ENCODE assay signal across 1 cellular context in the genomic region with DNA sequence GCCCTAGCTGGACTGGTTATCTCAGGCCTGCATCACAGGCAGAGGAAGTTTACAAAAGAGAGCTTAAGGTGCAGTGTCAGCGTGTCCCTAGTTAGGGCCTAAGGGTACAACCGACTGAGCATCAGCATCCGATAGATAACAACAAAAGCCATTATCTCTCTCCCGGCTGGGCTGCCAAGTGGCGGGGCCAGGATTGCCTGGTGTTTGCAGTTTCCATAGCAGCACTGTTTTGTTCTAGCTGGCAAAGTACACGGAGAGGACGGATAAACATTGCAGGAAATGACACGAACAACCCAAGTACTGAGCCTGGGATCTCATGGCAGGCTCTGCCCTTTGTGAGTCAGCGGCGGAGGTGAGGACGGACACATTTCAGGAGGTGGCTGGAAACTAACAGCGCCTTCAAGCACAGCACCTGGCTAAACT.
TF ChIP-seq lines count a peak whose summit lies in the region.

No MANE protein-coding gene starts in this region.

TF ChIP-seq in K562, 482 proteins besides CTCF, POLR2A, EP300 and RAD21 (continued from another document and continues in another):
- TF ChIP-seq, protein P1, sequence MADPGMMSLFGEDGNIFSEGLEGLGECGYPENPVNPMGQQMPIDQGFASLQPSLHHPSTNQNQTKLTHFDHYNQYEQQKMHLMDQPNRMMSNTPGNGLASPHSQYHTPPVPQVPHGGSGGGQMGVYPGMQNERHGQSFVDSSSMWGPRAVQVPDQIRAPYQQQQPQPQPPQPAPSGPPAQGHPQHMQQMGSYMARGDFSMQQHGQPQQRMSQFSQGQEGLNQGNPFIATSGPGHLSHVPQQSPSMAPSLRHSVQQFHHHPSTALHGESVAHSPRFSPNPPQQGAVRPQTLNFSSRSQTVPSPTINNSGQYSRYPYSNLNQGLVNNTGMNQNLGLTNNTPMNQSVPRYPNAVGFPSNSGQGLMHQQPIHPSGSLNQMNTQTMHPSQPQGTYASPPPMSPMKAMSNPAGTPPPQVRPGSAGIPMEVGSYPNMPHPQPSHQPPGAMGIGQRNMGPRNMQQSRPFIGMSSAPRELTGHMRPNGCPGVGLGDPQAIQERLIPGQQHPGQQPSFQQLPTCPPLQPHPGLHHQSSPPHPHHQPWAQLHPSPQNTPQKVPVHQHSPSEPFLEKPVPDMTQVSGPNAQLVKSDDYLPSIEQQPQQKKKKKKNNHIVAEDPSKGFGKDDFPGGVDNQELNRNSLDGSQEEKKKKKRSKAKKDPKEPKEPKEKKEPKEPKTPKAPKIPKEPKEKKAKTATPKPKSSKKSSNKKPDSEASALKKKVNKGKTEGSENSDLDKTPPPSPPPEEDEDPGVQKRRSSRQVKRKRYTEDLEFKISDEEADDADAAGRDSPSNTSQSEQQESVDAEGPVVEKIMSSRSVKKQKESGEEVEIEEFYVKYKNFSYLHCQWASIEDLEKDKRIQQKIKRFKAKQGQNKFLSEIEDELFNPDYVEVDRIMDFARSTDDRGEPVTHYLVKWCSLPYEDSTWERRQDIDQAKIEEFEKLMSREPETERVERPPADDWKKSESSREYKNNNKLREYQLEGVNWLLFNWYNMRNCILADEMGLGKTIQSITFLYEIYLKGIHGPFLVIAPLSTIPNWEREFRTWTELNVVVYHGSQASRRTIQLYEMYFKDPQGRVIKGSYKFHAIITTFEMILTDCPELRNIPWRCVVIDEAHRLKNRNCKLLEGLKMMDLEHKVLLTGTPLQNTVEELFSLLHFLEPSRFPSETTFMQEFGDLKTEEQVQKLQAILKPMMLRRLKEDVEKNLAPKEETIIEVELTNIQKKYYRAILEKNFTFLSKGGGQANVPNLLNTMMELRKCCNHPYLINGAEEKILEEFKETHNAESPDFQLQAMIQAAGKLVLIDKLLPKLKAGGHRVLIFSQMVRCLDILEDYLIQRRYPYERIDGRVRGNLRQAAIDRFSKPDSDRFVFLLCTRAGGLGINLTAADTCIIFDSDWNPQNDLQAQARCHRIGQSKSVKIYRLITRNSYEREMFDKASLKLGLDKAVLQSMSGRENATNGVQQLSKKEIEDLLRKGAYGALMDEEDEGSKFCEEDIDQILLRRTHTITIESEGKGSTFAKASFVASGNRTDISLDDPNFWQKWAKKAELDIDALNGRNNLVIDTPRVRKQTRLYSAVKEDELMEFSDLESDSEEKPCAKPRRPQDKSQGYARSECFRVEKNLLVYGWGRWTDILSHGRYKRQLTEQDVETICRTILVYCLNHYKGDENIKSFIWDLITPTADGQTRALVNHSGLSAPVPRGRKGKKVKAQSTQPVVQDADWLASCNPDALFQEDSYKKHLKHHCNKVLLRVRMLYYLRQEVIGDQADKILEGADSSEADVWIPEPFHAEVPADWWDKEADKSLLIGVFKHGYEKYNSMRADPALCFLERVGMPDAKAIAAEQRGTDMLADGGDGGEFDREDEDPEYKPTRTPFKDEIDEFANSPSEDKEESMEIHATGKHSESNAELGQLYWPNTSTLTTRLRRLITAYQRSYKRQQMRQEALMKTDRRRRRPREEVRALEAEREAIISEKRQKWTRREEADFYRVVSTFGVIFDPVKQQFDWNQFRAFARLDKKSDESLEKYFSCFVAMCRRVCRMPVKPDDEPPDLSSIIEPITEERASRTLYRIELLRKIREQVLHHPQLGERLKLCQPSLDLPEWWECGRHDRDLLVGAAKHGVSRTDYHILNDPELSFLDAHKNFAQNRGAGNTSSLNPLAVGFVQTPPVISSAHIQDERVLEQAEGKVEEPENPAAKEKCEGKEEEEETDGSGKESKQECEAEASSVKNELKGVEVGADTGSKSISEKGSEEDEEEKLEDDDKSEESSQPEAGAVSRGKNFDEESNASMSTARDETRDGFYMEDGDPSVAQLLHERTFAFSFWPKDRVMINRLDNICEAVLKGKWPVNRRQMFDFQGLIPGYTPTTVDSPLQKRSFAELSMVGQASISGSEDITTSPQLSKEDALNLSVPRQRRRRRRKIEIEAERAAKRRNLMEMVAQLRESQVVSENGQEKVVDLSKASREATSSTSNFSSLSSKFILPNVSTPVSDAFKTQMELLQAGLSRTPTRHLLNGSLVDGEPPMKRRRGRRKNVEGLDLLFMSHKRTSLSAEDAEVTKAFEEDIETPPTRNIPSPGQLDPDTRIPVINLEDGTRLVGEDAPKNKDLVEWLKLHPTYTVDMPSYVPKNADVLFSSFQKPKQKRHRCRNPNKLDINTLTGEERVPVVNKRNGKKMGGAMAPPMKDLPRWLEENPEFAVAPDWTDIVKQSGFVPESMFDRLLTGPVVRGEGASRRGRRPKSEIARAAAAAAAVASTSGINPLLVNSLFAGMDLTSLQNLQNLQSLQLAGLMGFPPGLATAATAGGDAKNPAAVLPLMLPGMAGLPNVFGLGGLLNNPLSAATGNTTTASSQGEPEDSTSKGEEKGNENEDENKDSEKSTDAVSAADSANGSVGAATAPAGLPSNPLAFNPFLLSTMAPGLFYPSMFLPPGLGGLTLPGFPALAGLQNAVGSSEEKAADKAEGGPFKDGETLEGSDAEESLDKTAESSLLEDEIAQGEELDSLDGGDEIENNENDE (IDR thresholded peaks at IDR 0.05; ENCODE audit: low read depth, low read length): no peak
- peak; percentile 93 for TF ChIP-seq TAL1 (IDR thresholded peaks at IDR 0.05)
- TF ChIP-seq, protein P2, sequence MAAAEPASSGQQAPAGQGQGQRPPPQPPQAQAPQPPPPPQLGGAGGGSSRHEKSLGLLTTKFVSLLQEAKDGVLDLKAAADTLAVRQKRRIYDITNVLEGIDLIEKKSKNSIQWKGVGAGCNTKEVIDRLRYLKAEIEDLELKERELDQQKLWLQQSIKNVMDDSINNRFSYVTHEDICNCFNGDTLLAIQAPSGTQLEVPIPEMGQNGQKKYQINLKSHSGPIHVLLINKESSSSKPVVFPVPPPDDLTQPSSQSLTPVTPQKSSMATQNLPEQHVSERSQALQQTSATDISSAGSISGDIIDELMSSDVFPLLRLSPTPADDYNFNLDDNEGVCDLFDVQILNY (CRISPR knock-in tag; IDR thresholded peaks at IDR 0.05): no peak
- no peak for TF ChIP-seq TAF9B (IDR thresholded peaks at IDR 0.05; ENCODE audit: partially characterized antibody)
- peak; percentile 90 for TF ChIP-seq STAT5A (IDR thresholded peaks at IDR 0.05; ENCODE audit: borderline replicate concordance, low read length)
- TF ChIP-seq E2F6 (IDR thresholded peaks at IDR 0.05; ENCODE audit: borderline replicate concordance in 1 of 2, extremely low read depth in 1 of 2, insufficient read depth in 1 of 2, insufficient read length in 1 of 2, low read depth in 1 of 2, low read length in 1 of 2, poor library complexity in 1 of 2, severe bottlenecking in 1 of 2): no peak
- TF ChIP-seq NFE2L1 (tag; IDR thresholded peaks at IDR 0.05; ENCODE audit: borderline replicate concordance, low read depth): no peak
- no peak for TF ChIP-seq MLLT1 (IDR thresholded peaks at IDR 0.05)
- TF ChIP-seq SPI1 (IDR thresholded peaks at IDR 0.05; ENCODE audit: borderline replicate concordance, low read depth, low read length): peak; percentile 81
- TF ChIP-seq MED1 (CRISPR knock-in tag; IDR thresholded peaks at IDR 0.05; ENCODE audit: borderline replicate concordance): no peak
- TF ChIP-seq KDM2B (CRISPR knock-in tag; IDR thresholded peaks at IDR 0.05): no peak
- TF ChIP-seq SREBF1 (IDR thresholded peaks at IDR 0.05; ENCODE audit: borderline replicate concordance, low read depth, low read length): no peak
- TF ChIP-seq HNRNPL (IDR thresholded peaks at IDR 0.05; ENCODE audit: low read depth, low read length): no peak
- TF ChIP-seq ZNF318 (IDR thresholded peaks at IDR 0.05; ENCODE audit: borderline replicate concordance in 1 of 2, low read depth in 1 of 2): no peak
- TF ChIP-seq TBP (optimal IDR thresholded peaks at IDR 0.05; ENCODE audit: low read depth, low read length): peak; percentile 45
- no peak; the same call in 1 of the 2 replicates for TF ChIP-seq CEBPG (CRISPR knock-in tag; IDR thresholded peaks at IDR 0.05)
- TF ChIP-seq CEBPG (tag; conservative IDR thresholded peaks at IDR 0.05 in 1 of 2, IDR thresholded peaks at IDR 0.05 in 1 of 2): no peak
- TF ChIP-seq, protein P3, sequence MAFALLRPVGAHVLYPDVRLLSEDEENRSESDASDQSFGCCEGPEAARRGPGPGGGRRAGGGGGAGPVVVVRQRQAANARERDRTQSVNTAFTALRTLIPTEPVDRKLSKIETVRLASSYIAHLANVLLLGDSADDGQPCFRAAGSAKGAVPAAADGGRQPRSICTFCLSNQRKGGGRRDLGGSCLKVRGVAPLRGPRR (CRISPR knock-in tag; IDR thresholded peaks at IDR 0.05): no peak
- TF ChIP-seq YBX1 (IDR thresholded peaks at IDR 0.05): no peak
- peak; percentile 42 for TF ChIP-seq BRD9 (IDR thresholded peaks at IDR 0.05; ENCODE audit: low read depth, partially characterized antibody)
- no peak for TF ChIP-seq CHD1 (IDR thresholded peaks at IDR 0.05; ENCODE audit: low read length)
- TF ChIP-seq, protein P4, sequence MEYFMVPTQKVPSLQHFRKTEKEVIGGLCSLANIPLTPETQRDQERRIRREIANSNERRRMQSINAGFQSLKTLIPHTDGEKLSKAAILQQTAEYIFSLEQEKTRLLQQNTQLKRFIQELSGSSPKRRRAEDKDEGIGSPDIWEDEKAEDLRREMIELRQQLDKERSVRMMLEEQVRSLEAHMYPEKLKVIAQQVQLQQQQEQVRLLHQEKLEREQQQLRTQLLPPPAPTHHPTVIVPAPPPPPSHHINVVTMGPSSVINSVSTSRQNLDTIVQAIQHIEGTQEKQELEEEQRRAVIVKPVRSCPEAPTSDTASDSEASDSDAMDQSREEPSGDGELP (CRISPR knock-in tag; IDR thresholded peaks at IDR 0.05; ENCODE audit: borderline replicate concordance): peak; percentile 81; the same call in 1 of the 2 replicates
- no peak for TF ChIP-seq PCBP2 (IDR thresholded peaks at IDR 0.05; ENCODE audit: low read depth, low read length, poor library complexity, severe bottlenecking)
- peak; percentile 67 for TF ChIP-seq MAFK (IDR thresholded peaks at IDR 0.05; ENCODE audit: low read length)
- TF ChIP-seq ZNF217 (CRISPR knock-in tag; IDR thresholded peaks at IDR 0.05): no peak
- no peak for TF ChIP-seq ZNF583 (CRISPR knock-in tag; IDR thresholded peaks at IDR 0.05)
- no peak for TF ChIP-seq CREBBP (IDR thresholded peaks at IDR 0.05; ENCODE audit: low read depth, low read length)
- peak; percentile 85 to 93 for TF ChIP-seq TRIM24 (IDR thresholded peaks at IDR 0.05)
